Comparison of ENCODE assay signal across 9 cellular contexts in the genomic region with DNA sequence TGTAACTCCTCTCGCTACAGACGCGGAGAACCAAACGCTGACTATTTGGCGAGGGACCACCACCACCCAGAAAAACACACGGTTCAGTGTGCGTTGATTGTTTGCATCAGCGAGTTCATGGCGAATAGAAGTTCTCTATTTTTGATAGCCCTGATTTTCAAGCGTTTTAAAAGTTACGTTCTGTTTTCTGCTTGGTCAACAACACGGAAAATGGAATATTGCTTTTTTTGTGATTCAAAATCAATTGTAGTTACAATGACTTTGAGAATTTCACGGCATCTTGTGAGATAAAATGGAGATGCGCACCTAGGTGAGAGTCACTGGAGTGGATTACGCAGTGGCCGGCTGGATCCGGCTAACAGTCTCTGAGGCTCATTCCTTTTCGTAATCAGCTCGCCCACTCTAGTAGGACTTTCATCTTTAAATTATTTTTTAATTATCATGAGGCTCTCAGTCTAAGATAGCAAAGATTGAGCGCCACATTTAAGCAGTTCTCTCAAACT. TPM values are rescaled to one million over a fixed set of nuclear protein-coding genes. Genes with fewer than 3 reads are reported as not detected.
DNase-seq lines count a peak whose midpoint lies in the region; ATAC-seq, FAIRE-seq and TF ChIP-seq lines count a peak whose summit lies in the region.
"Had no signal": no experiment of that assay in that cellular context is flagged by ENCODE, and none has a peak within 500 bp of the region (broad histone marks: within the 10 kb centered on the region; RNA-seq: fewer than 3 reads in every experiment).

No MANE protein-coding gene starts in this region.

- H3K4me3 Mint-ChIP-seq in activated T-cell treated with anti-CD3 and anti-CD28 coated beads, Interleukin-2, amount 50 U/mL, for 24 hours: peak overlapping the region; percentile 81
- H3K4me3 Mint-ChIP-seq in naive thymus-derived CD4-positive, alpha-beta T cell: peak overlapping the region; percentile 89 to 96 (median 93)

- H3K4me1 ChIP-seq in endothelial cell of umbilical vein (ENCODE audit: control insufficient read depth, extremely low read depth, insufficient read depth, low read length): peaks cover 20% of the 10 kb centered on the region
- H3K4me1 ChIP-seq in naive thymus-derived CD4-positive, alpha-beta T cell (ENCODE audit: control insufficient read depth in 2 of 2, insufficient read depth in 2 of 2, low read length in 2 of 2): peaks cover 11 to 12% of the 10 kb centered on the region in 2 donors

- H3K36me3 ChIP-seq in endothelial cell of umbilical vein (ENCODE audit: control insufficient read depth in 2 of 2, extremely low read depth in 1 of 2, insufficient read depth in 2 of 2, low read length in 2 of 2): no peaks in the 10 kb centered on the region
- no peaks in the 10 kb centered on the region for H3K36me3 ChIP-seq in naive thymus-derived CD4-positive, alpha-beta T cell (ENCODE audit: control insufficient read depth in 2 of 3, insufficient read depth in 3 of 3, low read length in 3 of 3)

- intact Hi-C loops in endothelial cell of umbilical vein (cut with micrococcal nuclease): loop anchor here (10.0 kb wide), 1 partner anchor 233 kb away; no protein-coding TSS in a partner anchor
- intact Hi-C loops in naive thymus-derived CD4-positive, alpha-beta T cell (cut with micrococcal nuclease): loop anchor here (5.0 to 10.0 kb wide), 3 partner anchors 165 to 1120 kb away; partner anchors contain the start of gene IFT57 (in 1 of the 2)

- H4K20me1 ChIP-seq in endothelial cell of umbilical vein (replicated peaks; ENCODE audit: control insufficient read depth, extremely low read depth, insufficient read depth, low read length): no peaks in the 10 kb centered on the region

- ATAC-seq in naive thymus-derived CD4-positive, alpha-beta T cell: no peak

- peak overlapping the region; percentile 99 for H3K4me2 ChIP-seq in endothelial cell of umbilical vein (ENCODE audit: insufficient read depth, low read length)

- DNase-seq in activated T-cell treated with anti-CD3 and anti-CD28 coated beads, Interleukin-2, amount 50 U/mL, for 24 hours: no peak
- no peak for DNase-seq in activated T-cell treated with anti-CD3 and anti-CD28 coated beads, Interleukin-2, amount 50 U/mL, for 48 hours
- DNase-seq in RKO (ENCODE audit: low spot score) (peak; percentile 74), endothelial cell of umbilical vein (ENCODE audit: low read depth, low spot score) (no peak), GM13977 (ENCODE audit: low spot score) (no peak), NCI-H1694 treated with DMSO at 0.1 percent for 48 hours (lab: John Stamatoyannopoulos, UW) (no peak)
- peak in 1 of 9 donors; percentile 14 for DNase-seq in naive thymus-derived CD4-positive, alpha-beta T cell
- no peak for DNase-seq in NK-92 treated with Interleukin-12 subunit alpha and Interleukin-12 subunit beta, amount 100 ng/mL, for 24 hours (lab: John Stamatoyannopoulos, UW)

- dilution Hi-C loops in endothelial cell of umbilical vein (cut with MboI; ENCODE audit: extremely low pct_ligation_motif_present, low sequenced_read_pairs): no loop called here

- peaks cover 21% of the 10 kb centered on the region for H3K4me1 Mint-ChIP-seq in activated T-cell treated with anti-CD3 and anti-CD28 coated beads, Interleukin-2, amount 50 U/mL, for 24 hours (ENCODE audit: low read depth)
- peaks cover 0 to 27% (median 13%) of the 10 kb centered on the region in 7 donors for H3K4me1 Mint-ChIP-seq in naive thymus-derived CD4-positive, alpha-beta T cell

- peak; percentile 21 for FAIRE-seq in endothelial cell of umbilical vein (lab: Jason Lieb, UNC)
- FAIRE-seq: frontal cortex had no signal

- no peaks in the 10 kb centered on the region for H3K27me3 Mint-ChIP-seq in activated T-cell treated with anti-CD3 and anti-CD28 coated beads, Interleukin-2, amount 50 U/mL, for 24 hours
- peaks cover 0 to 57% (median 4%) of the 10 kb centered on the region in 5 donors for H3K27me3 Mint-ChIP-seq in naive thymus-derived CD4-positive, alpha-beta T cell

- TF ChIP-seq POLR2A in endothelial cell of umbilical vein (IDR thresholded peaks at IDR 0.05; ENCODE audit: low read depth, low read length): no peak

- peak overlapping the region; percentile 81 to 90 (median 90) for H3K4me3 ChIP-seq in endothelial cell of umbilical vein (replicated peaks in 1 of 3; ENCODE audit: insufficient read depth in 1 of 3, low read depth in 1 of 3, low read length in 3 of 3)
- peak overlapping the region; percentile 83 for H3K4me3 ChIP-seq in naive thymus-derived CD4-positive, alpha-beta T cell (ENCODE audit: low read length)

- no peak for TF ChIP-seq CTCF in endothelial cell of umbilical vein (IDR thresholded peaks at IDR 0.05; ENCODE audit: extremely low read depth in 1 of 2, insufficient read depth in 1 of 2, low read depth in 1 of 2, low read length in 2 of 2)
- no peak for TF ChIP-seq CTCF in GM13977 (IDR thresholded peaks at IDR 0.05; ENCODE audit: extremely low read depth, insufficient read depth, missing control alignments)

- H3K79me2 ChIP-seq in endothelial cell of umbilical vein (ENCODE audit: control insufficient read depth, insufficient read depth, low read length): no peaks in the 10 kb centered on the region

- H3K36me3 Mint-ChIP-seq in activated T-cell treated with anti-CD3 and anti-CD28 coated beads, Interleukin-2, amount 50 U/mL, for 24 hours (ENCODE audit: low read depth): peaks cover 1% of the 10 kb centered on the region
- no peaks in the 10 kb centered on the region for H3K36me3 Mint-ChIP-seq in naive thymus-derived CD4-positive, alpha-beta T cell

- BruUV-seq in endothelial cell of umbilical vein (replicated peaks; lab: Mats Ljungman, UMichigan): TSS peak; percentile 75

- CTCF ChIA-PET in endothelial cell of umbilical vein (lab: Charles Lee): interaction anchor here (0.5 to 5.5 kb wide), 6 partner anchors 11 to 228 kb away, joined by 3 to 88 read pairs (median 4); no protein-coding TSS in a partner anchor
- CTCF ChIA-PET in naive thymus-derived CD4-positive, alpha-beta T cell (lab: Charles Lee): interaction anchor here (0.6 to 2.2 kb wide), 2 partner anchors 11 to 196 kb away, joined by 4 to 9 read pairs; no protein-coding TSS in a partner anchor

- H3K27me3 ChIP-seq in endothelial cell of umbilical vein (ENCODE audit: control insufficient read depth in 2 of 2, insufficient read depth in 2 of 2, low read length in 2 of 2): peaks cover 3% of the 10 kb centered on the region in 2 experiments
- peaks cover 0 to 2% of the 10 kb centered on the region in 2 donors for H3K27me3 ChIP-seq in naive thymus-derived CD4-positive, alpha-beta T cell (ENCODE audit: control insufficient read depth in 2 of 2, insufficient read depth in 2 of 2, low read length in 2 of 2)

- no peaks in the 10 kb centered on the region for H3K9me3 ChIP-seq in endothelial cell of umbilical vein (replicated peaks; ENCODE audit: control insufficient read depth, insufficient read depth, low read length)
- H3K9me3 ChIP-seq in naive thymus-derived CD4-positive, alpha-beta T cell (ENCODE audit: control insufficient read depth in 2 of 3, low read length in 3 of 3): no peaks in the 10 kb centered on the region

- peak overlapping the region; percentile 96 for H2AFZ ChIP-seq in endothelial cell of umbilical vein (ENCODE audit: low read depth, low read length)

- POLR2A ChIA-PET in endothelial cell of umbilical vein (lab: Charles Lee): no interaction called here
- POLR2A ChIA-PET in naive thymus-derived CD4-positive, alpha-beta T cell (lab: Charles Lee): interaction anchor here (0.8 to 2.5 kb wide), 2 partner anchors 90 to 92 kb away, joined by 3 to 8 read pairs; partner anchors contain the start of gene BBX

- in situ Hi-C loops in GM13977 (cut with MboI; ENCODE audit: low pct_unique_long_range_greater_than_20kb, low sequenced_read_pairs, unreplicated experiment): no loop called here

- H3K27ac ChIP-seq in endothelial cell of umbilical vein (ENCODE audit: insufficient read depth, low read depth, low read length): peak overlapping the region; percentile 45
- H3K27ac ChIP-seq in naive thymus-derived CD4-positive, alpha-beta T cell (ENCODE audit: low read depth, low read length): peak overlapping the region; percentile 45

- H3K9me1 ChIP-seq in endothelial cell of umbilical vein (replicated peaks; ENCODE audit: control insufficient read depth, extremely low read depth, insufficient read depth, low read length): no peaks in the 10 kb centered on the region

- peak overlapping the region; percentile 91 for H3K27ac Mint-ChIP-seq in activated T-cell treated with anti-CD3 and anti-CD28 coated beads, Interleukin-2, amount 50 U/mL, for 24 hours
- peak overlapping the region in 7 of 9 donors; percentile 65 to 94 (median 80) for H3K27ac Mint-ChIP-seq in naive thymus-derived CD4-positive, alpha-beta T cell

- H3K9ac ChIP-seq in endothelial cell of umbilical vein (replicated peaks; ENCODE audit: extremely low read depth, insufficient read depth, low read length): peak overlapping the region; percentile 86

- H3K9me3 Mint-ChIP-seq in activated T-cell treated with anti-CD3 and anti-CD28 coated beads, Interleukin-2, amount 50 U/mL, for 24 hours: no peaks in the 10 kb centered on the region
- no peaks in the 10 kb centered on the region for H3K9me3 Mint-ChIP-seq in naive thymus-derived CD4-positive, alpha-beta T cell

TF ChIP-seq in endothelial cell of umbilical vein, 7 proteins besides CTCF, POLR2A, EP300 and RAD21 (continues in another document):
- no peak for TF ChIP-seq FOS (IDR thresholded peaks at IDR 0.05; ENCODE audit: borderline replicate concordance, insufficient read depth, low read length)
- no peak for TF ChIP-seq JUN (IDR thresholded peaks at IDR 0.05; ENCODE audit: borderline replicate concordance, insufficient read depth, insufficient read length, low read depth)
- TF ChIP-seq GATA2 (IDR thresholded peaks at IDR 0.05; ENCODE audit: insufficient read depth, insufficient read length, low read depth, low read length): no peak
- TF ChIP-seq MAX (IDR thresholded peaks at IDR 0.05; ENCODE audit: insufficient read depth, insufficient read length): no peak
- TF ChIP-seq MYC (IDR thresholded peaks at IDR 0.05; ENCODE audit: low read depth, low read length): no peak
- TF ChIP-seq EZH2 (IDR thresholded peaks at IDR 0.05; ENCODE audit: borderline replicate concordance, low read depth, low read length, severe bottlenecking): no peak

RNA-seq across cellular contexts. Expression of gene CCDC54, which starts 54.8 kb away (rescaled TPM):
- total RNA-seq in endothelial cell of umbilical vein: not detected in 2 replicates
- not detected in 2 replicates for polyA plus RNA-seq in endothelial cell of umbilical vein
- not detected in 2 replicates for polyA plus RNA-seq in endothelial cell of umbilical vein (2011; cell fraction: cytosol; rRNA removed)
- polyA plus RNA-seq in endothelial cell of umbilical vein (2011; cell fraction: nucleus; rRNA removed): not detected in 2 replicates
- 0.12 TPM in 1 of 2 replicates, not detected in the other for polyA plus RNA-seq in endothelial cell of umbilical vein (2012)
- 0.17 TPM in 1 of 2 replicates, not detected in the other for polyA minus RNA-seq in endothelial cell of umbilical vein
- polyA minus RNA-seq in endothelial cell of umbilical vein (2011; cell fraction: cytosol; rRNA and poly(A)+ RNA removed): not detected
- polyA minus RNA-seq in endothelial cell of umbilical vein (2011; cell fraction: nucleus; rRNA and poly(A)+ RNA removed): not detected in 2 replicates
- not detected for total RNA-seq in naive thymus-derived CD4-positive, alpha-beta T cell
- polyA plus RNA-seq in naive thymus-derived CD4-positive, alpha-beta T cell: not detected
- total RNA-seq: frontal cortex had no signal
